9 cellular contexts compared by ENCODE assay signal in the genomic region with DNA sequence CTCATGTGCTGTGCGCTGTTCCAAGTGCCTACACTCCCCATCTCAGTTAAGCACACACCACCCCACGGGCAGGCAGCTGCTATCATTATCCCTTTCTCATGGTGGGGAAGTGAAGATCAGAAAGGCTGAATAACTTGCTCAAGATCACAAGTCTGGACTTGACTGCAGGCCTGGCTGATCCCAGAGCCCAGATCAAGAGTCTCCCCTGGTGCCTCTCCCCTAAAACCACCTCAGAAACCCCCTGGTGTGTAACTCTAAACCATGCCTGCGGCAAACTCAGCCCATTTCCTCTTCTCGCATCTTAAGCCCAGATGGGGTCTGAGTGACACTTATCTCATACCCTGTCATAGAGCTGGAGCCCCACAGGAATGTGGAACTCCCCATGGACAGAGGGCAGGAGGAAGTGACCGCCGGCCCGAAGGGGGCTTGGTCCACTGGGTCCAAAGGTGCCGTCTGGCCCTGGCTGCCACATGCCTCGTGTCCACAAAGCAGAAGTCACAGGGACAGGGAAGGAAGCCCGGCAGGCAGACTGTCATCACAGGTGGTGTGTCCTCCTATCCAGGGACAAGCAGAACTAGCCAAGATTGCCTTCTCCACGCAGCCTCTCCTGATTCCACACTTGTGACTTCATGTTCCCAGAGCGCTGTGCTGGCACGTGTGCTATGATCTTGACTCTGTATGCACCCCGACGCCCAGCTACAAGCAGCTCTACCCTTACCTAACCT.
A peak's percentile ranks its signal among the peaks of the same experiment; 100 is the strongest.
DNase-seq lines count a peak whose midpoint lies in the region; ATAC-seq and TF ChIP-seq lines count a peak whose summit lies in the region.
"Had no signal": no experiment of that assay in that cellular context is flagged by ENCODE, and none has a peak within 500 bp of the region (broad histone marks: within the 10 kb centered on the region; RNA-seq: fewer than 3 reads in every experiment).

No MANE protein-coding gene starts in this region.

- TF ChIP-seq POLR2A in tibial nerve (IDR thresholded peaks at IDR 0.05) = no peak

- intact Hi-C loops in activated B cell treated with CpG ODN at 0.5 μM for 24 hours (cut with micrococcal nuclease) = no loop called here

- no peak for TF ChIP-seq CTCF in activated B cell treated with CpG ODN at 0.5 μM for 24 hours (IDR thresholded peaks at IDR 0.05)
- no peak for TF ChIP-seq CTCF in tibial nerve (IDR thresholded peaks at IDR 0.05)

- peaks cover 0 to 5% of the 10 kb centered on the region in 2 donors for H3K27me3 ChIP-seq in tibial nerve
- H3K27me3 ChIP-seq: right atrium auricular region had no signal

- H3K9me3 ChIP-seq in tibial nerve = no peaks in the 10 kb centered on the region
- H3K9me3 ChIP-seq: right atrium auricular region had no signal

- H3K4me1 ChIP-seq in tibial nerve = no peaks in the 10 kb centered on the region
- H3K4me1 ChIP-seq: right atrium auricular region had no signal

- peak; percentile 74 for ATAC-seq in HG03108 (IDR thresholded peaks at IDR 0.05; ENCODE audit: unreplicated experiment)
- peak; percentile 82 for ATAC-seq in activated B cell treated with CpG ODN at 0.5 μM for 24 hours (ENCODE audit: low read depth)

- H3K36me3 Mint-ChIP-seq in activated B cell treated with CpG ODN at 0.5 μM for 24 hours (ENCODE audit: low read depth) = no peaks in the 10 kb centered on the region
- no peaks in the 10 kb centered on the region for H3K36me3 Mint-ChIP-seq in stimulated activated naive CD8-positive, alpha-beta T cell treated with anti-CD3 and anti-CD28 coated beads, Interleukin-15, Interleukin-2, amounts not matched to agents 100 ng/mL and 50 ng/mL, for 24 hours (ENCODE audit: low read depth)

- H3K4me3 ChIP-seq in tibial nerve = no peak overlapping the region
- H3K4me3 ChIP-seq: right atrium auricular region had no signal

- peaks cover 9% of the 10 kb centered on the region for H3K4me1 Mint-ChIP-seq in activated B cell treated with CpG ODN at 0.5 μM for 24 hours
- peaks cover 8% of the 10 kb centered on the region for H3K4me1 Mint-ChIP-seq in stimulated activated naive CD8-positive, alpha-beta T cell treated with anti-CD3 and anti-CD28 coated beads, Interleukin-15, Interleukin-2, amounts not matched to agents 100 ng/mL and 50 ng/mL, for 24 hours (ENCODE audit: low read depth)

- WGBS in tibial nerve, 2 donors = 50 to 55% methylated on average over 15 of the region's 15 CpGs

- POLR2A ChIA-PET in activated B cell treated with CpG ODN at 0.5 μM for 24 hours (lab: Charles Lee) = interaction anchor here (0.6 kb wide), 2 partner anchors 211 to 407 kb away, joined by 3 read pairs; no protein-coding TSS in a partner anchor

- peaks cover 16% of the 10 kb centered on the region for H3K27me3 Mint-ChIP-seq in activated B cell treated with CpG ODN at 0.5 μM for 24 hours
- peaks cover 32% of the 10 kb centered on the region for H3K27me3 Mint-ChIP-seq in stimulated activated naive CD8-positive, alpha-beta T cell treated with anti-CD3 and anti-CD28 coated beads, Interleukin-15, Interleukin-2, amounts not matched to agents 100 ng/mL and 50 ng/mL, for 24 hours

- H3K4me3 Mint-ChIP-seq in activated B cell treated with CpG ODN at 0.5 μM for 24 hours = no peak overlapping the region
- no peak overlapping the region for H3K4me3 Mint-ChIP-seq in stimulated activated naive CD8-positive, alpha-beta T cell treated with anti-CD3 and anti-CD28 coated beads, Interleukin-15, Interleukin-2, amounts not matched to agents 100 ng/mL and 50 ng/mL, for 24 hours

- DNase-seq in NCI-H2171 treated with DMSO at 0.1 percent for 48 hours (lab: John Stamatoyannopoulos, UW) = peak; percentile 61
- no peak for DNase-seq in NCI-H2171 (lab: John Stamatoyannopoulos, UW)
- no peak for DNase-seq in activated B cell treated with CpG ODN at 0.5 μM for 24 hours
- DNase-seq in OCI-M1 (lab: John Stamatoyannopoulos, UW) = no peak
- no peak for DNase-seq in stimulated activated CD4-positive, alpha-beta T cell treated with anti-CD3 and anti-CD28 coated beads, Interleukin-15, amount 100 ng/mL, for 24 hours
- DNase-seq in tibial nerve (ENCODE audit: low spot score in 2 of 2) = no peak

- no peaks in the 10 kb centered on the region for H3K36me3 ChIP-seq in tibial nerve
- H3K36me3 ChIP-seq: right atrium auricular region had no signal

- no peak for TF ChIP-seq EP300 in tibial nerve (IDR thresholded peaks at IDR 0.05)

- no peak overlapping the region for H3K27ac ChIP-seq in tibial nerve
- H3K27ac ChIP-seq: right atrium auricular region had no signal

- peak overlapping the region; percentile 15 for H3K27ac Mint-ChIP-seq in activated B cell treated with CpG ODN at 0.5 μM for 24 hours
- H3K27ac Mint-ChIP-seq in stimulated activated naive CD8-positive, alpha-beta T cell treated with anti-CD3 and anti-CD28 coated beads, Interleukin-15, Interleukin-2, amounts not matched to agents 100 ng/mL and 50 ng/mL, for 24 hours = peak overlapping the region; percentile 21

- CTCF ChIA-PET in activated B cell treated with CpG ODN at 0.5 μM for 24 hours (lab: Charles Lee) = no interaction called here

- H3K9me3 Mint-ChIP-seq in activated B cell treated with CpG ODN at 0.5 μM for 24 hours = no peaks in the 10 kb centered on the region
- H3K9me3 Mint-ChIP-seq in stimulated activated naive CD8-positive, alpha-beta T cell treated with anti-CD3 and anti-CD28 coated beads, Interleukin-15, Interleukin-2, amounts not matched to agents 100 ng/mL and 50 ng/mL, for 24 hours = no peaks in the 10 kb centered on the region
